ENCODE assay signal across 8 cellular contexts in genomic region chr19:49889687-49890348, GRCh38. TPM values are rescaled to one million over a fixed set of nuclear protein-coding genes. Genes with fewer than 3 reads are reported as not detected.
DNase-seq lines count a peak whose midpoint lies in the region; ATAC-seq and TF ChIP-seq lines count a peak whose summit lies in the region.

No MANE protein-coding gene starts in this region.

- H3K36me3 ChIP-seq in SK-N-MC (ENCODE audit: insufficient read depth, low read length) (peaks cover 2% of the 10 kb centered on the region; the same call in 1 of the 2 replicates), right atrium auricular region (peaks cover 8% of the 10 kb centered on the region)

- H3K4me1 ChIP-seq in right atrium auricular region: peaks cover 0 to 13% of the 10 kb centered on the region in 2 donors

- H3K9me3 ChIP-seq in SK-N-MC (ENCODE audit: low read depth, low read length): no peaks in the 10 kb centered on the region
- H3K9me3 ChIP-seq in right atrium auricular region: no peaks in the 10 kb centered on the region

- H3K27me3 ChIP-seq in right atrium auricular region: no peaks in the 10 kb centered on the region

- H3K9ac ChIP-seq in SK-N-MC (ENCODE audit: insufficient read length): no peak overlapping the region

- H3K27ac ChIP-seq in SK-N-MC: no peak overlapping the region
- no peak overlapping the region for H3K27ac ChIP-seq in right atrium auricular region

- no peak for DNase-seq in SK-N-MC (ENCODE audit: low read depth, low spot score)
- DNase-seq in activated naive CD8-positive, alpha-beta T cell treated with anti-CD3 and anti-CD28 coated beads, Interleukin-2, amount 50 U/mL, for 16 hours (ENCODE audit: low read depth, low spot score): peak; percentile 46
- DNase-seq in right atrium auricular region (ENCODE audit: low spot score): peak; percentile 76
- peak; percentile 85 for DNase-seq in sciatic nerve (ENCODE audit: low spot score)
- DNase-seq in NCI-H1436 (lab: John Stamatoyannopoulos, UW): no peak
- no peak for DNase-seq in A172 (ENCODE audit: low spot score)
- DNase-seq in AML-193 (lab: John Stamatoyannopoulos, UW): no peak

- ATAC-seq in sciatic nerve: peak; percentile 57

- intact Hi-C loops in sciatic nerve (cut with DNase I): no loop called here

- H3K4me3 ChIP-seq in GM12875 (ENCODE audit: low read depth, low read length): no peak overlapping the region
- H3K4me3 ChIP-seq in SK-N-MC: peak overlapping the region; percentile 69; the same call in 1 of the 2 replicates
- H3K4me3 ChIP-seq in right atrium auricular region: peak overlapping the region in 1 of 2 donors; percentile 30

- peak; percentile 80 for TF ChIP-seq CTCF in GM12875 (IDR thresholded peaks at IDR 0.05; ENCODE audit: borderline replicate concordance, insufficient read depth, low read depth, low read length)
- peak; percentile 56 to 86 for TF ChIP-seq CTCF in right atrium auricular region (IDR thresholded peaks at IDR 0.05)

RNA-seq across cellular contexts. Expression of gene IL4I1, which starts 6.9 kb away (rescaled TPM):
- under 1 TPM in 1 of 2 donors, not detected in 1; 0.43 TPM for total RNA-seq in right atrium auricular region
- 4.6 TPM for total RNA-seq in sciatic nerve
- 6.4 and 15.4 TPM in 2 replicates for total RNA-seq in A172 (2014; rRNA removed; shearing (Covaris generic))

RNA-seq across cellular contexts. Expression of gene TBC1D17, which starts 12.3 kb away (rescaled TPM):
- 10 to 100 TPM; 20.4 to 27.5 TPM for total RNA-seq in right atrium auricular region
- total RNA-seq in sciatic nerve: 64.8 TPM
- total RNA-seq in A172 (2014; rRNA removed; shearing (Covaris generic)): 10.1 and 11.9 TPM in 2 replicates

RNA-seq across cellular contexts. Expression of gene AKT1S1, which starts 12.7 kb away (rescaled TPM):
- total RNA-seq in right atrium auricular region (10 to 100 TPM; 20.6 to 25.8 TPM), sciatic nerve (36.6 TPM)
- 19.2 and 22.7 TPM in 2 replicates for total RNA-seq in A172 (2014; rRNA removed; shearing (Covaris generic))

RNA-seq across cellular contexts. Expression of gene PNKP, which starts 22.4 kb away (rescaled TPM):
- total RNA-seq in right atrium auricular region (10 to 100 TPM; 29.2 to 32.5 TPM), sciatic nerve (66.6 TPM)
- 50.7 and 63.0 TPM in 2 replicates for total RNA-seq in A172 (2014; rRNA removed; shearing (Covaris generic))

RNA-seq across cellular contexts. Expression of gene PTOV1, which starts 38.9 kb away (rescaled TPM):
- total RNA-seq in right atrium auricular region: 10 to 100 TPM; 64.6 to 81.0 TPM
- total RNA-seq in sciatic nerve: 143 TPM
- 119 and 139 TPM in 2 replicates for total RNA-seq in A172 (2014; rRNA removed; shearing (Covaris generic))

Comparison
In these comparisons a context has a peak if more than half of its experiments do, and no peak if none do; other contexts are left out.
1. DNase-seq: peak in activated naive CD8-positive, alpha-beta T cell treated with anti-CD3 and anti-CD28 coated beads, Interleukin-2, amount 50 U/mL, for 16 hours (single experiment), right atrium auricular region (single experiment) and sciatic nerve (single experiment); none in SK-N-MC (single experiment), NCI-H1436 (single experiment), A172 (single experiment) and AML-193 (0 of 2).